In the genomic region with DNA sequence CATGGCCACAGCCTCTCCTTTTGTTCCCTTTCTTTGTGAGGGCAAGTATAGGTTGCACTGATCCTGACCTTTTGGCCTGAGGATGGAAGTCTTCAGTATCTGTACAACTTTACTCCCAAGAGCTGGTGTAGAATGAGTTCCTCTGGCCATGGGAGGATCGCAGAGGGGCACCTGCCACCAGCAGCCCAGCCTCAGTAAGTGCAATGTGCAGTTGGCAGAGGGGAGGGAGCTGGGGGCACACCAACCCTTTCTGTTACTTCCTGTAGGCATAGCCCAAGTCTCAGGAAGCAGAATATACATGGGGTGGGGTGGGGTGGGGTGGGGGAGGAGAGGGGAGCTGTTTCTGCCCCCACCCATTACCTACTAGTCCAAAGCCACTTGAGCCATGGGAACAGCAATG, we compare ENCODE assay signal across 35 cellular contexts.
"Had no signal": no experiment of that assay in that cellular context is flagged by ENCODE, and none has a peak within 500 bp of the region (broad histone marks: within the 10 kb centered on the region; RNA-seq: fewer than 3 reads in every experiment).

No MANE protein-coding gene starts in this region.

- DNase-seq: Karpas-422, Kasumi-1, MG63, MM.1S, NCI-H1048, NCI-H1092, NCI-H1092 treated with DMSO at 0.1 percent for 48 hours, NCI-H1105, NCI-H1105 treated with DMSO at 0.1 percent for 48 hours, NCI-H1417, NCI-H1417 treated with DMSO at 0.1 percent for 48 hours, NCI-H1436, NCI-H1436 treated with DMSO at 0.1 percent for 48 hours, NCI-H146, NCI-H1694, NCI-H1694 treated with DMSO at 0.1 percent for 48 hours, NCI-H187, NCI-H187 treated with DMSO at 0.1 percent for 48 hours, NCI-H1930, NCI-H2029, NCI-H2029 treated with DMSO at 0.1 percent for 48 hours, NCI-H2081, NCI-H2081 treated with DMSO at 0.1 percent for 48 hours, NCI-H2107, NCI-H2171, NCI-H2171 treated with DMSO at 0.1 percent for 48 hours, NCI-H2227 treated with DMSO at 0.1 percent for 48 hours, NCI-H226, NCI-H345, NCI-H446, NCI-H446 treated with DMSO at 0.1 percent for 48 hours, NCI-H510A, NCI-H510A treated with DMSO at 0.1 percent for 48 hours, NCI-H524, NCI-H524 treated with DMSO at 0.1 percent for 48 hours had no signal

- H3K36me3 ChIP-seq: MG63 had no signal

- H3K9me3 ChIP-seq: MG63 had no signal

- H3K4me3 ChIP-seq: MG63 had no signal
